In genomic region chr16:75379339-75379738, GRCh38 we compare ENCODE assay signal across 11 cellular contexts. TPM values are rescaled to one million over a fixed set of nuclear protein-coding genes. Genes with fewer than 3 reads are reported as not detected.
DNase-seq lines count a peak whose midpoint lies in the region; ATAC-seq and TF ChIP-seq lines count a peak whose summit lies in the region.
"Had no signal": no experiment of that assay in that cellular context is flagged by ENCODE, and none has a peak within 500 bp of the region (broad histone marks: within the 10 kb centered on the region; RNA-seq: fewer than 3 reads in every experiment).

No MANE protein-coding gene starts in this region.

- H3K27me3 ChIP-seq in uterus, result no peaks in the 10 kb centered on the region

- no peak overlapping the region for H3K27ac ChIP-seq in uterus
- H3K27ac ChIP-seq: VCaP had no signal

- peak overlapping the region; percentile 7 for H3K4me3 Mint-ChIP-seq in activated naive CD8-positive, alpha-beta T cell treated with anti-CD3 and anti-CD28 coated beads for 36 hours

- intact Hi-C loops in uterus (cut with DNase I; ENCODE audit: low total_unique reads), result no loop called here

- DNase-seq in GM12865 (ENCODE audit: low read depth) (peak; percentile 52), Kasumi-1 (lab: John Stamatoyannopoulos, UW) (no peak), uterus (no peak), GM10248 (ENCODE audit: extremely low spot score) (no peak)
- no peak for DNase-seq in activated naive CD8-positive, alpha-beta T cell treated with anti-CD3 and anti-CD28 coated beads for 36 hours
- DNase-seq: NCI-H510A, nucleus accumbens had no signal

- peak; percentile 57 for ATAC-seq in GM19395 (IDR thresholded peaks at IDR 0.05; ENCODE audit: unreplicated experiment)
- ATAC-seq in HG03060 (IDR thresholded peaks at IDR 0.05; ENCODE audit: low read depth, unreplicated experiment), result peak; percentile 57
- ATAC-seq in HG03520 (IDR thresholded peaks at IDR 0.05; ENCODE audit: unreplicated experiment), result no peak

- peaks cover 9% of the 10 kb centered on the region for H3K27me3 Mint-ChIP-seq in activated naive CD8-positive, alpha-beta T cell treated with anti-CD3 and anti-CD28 coated beads for 36 hours

- no peak for TF ChIP-seq POLR2A in uterus (IDR thresholded peaks at IDR 0.05)

- CTCF ChIA-PET in GM10248 (lab: Yijun Ruan, JAX), result interaction anchor here (0.9 to 6.4 kb wide), 4 partner anchors 17 to 180 kb away, joined by 3 to 44 read pairs (median 8); no protein-coding TSS in a partner anchor

- no peak for TF ChIP-seq CTCF in GM12865 (IDR thresholded peaks at IDR 0.05; ENCODE audit: insufficient read depth, low read depth, low read length, missing control alignments)
- no peak for TF ChIP-seq CTCF in uterus (IDR thresholded peaks at IDR 0.05)
- TF ChIP-seq CTCF in GM10248 (IDR thresholded peaks at IDR 0.05; ENCODE audit: control extremely low read depth, extremely low read depth, low read depth, missing control alignments), result no peak

- H3K36me3 Mint-ChIP-seq in activated naive CD8-positive, alpha-beta T cell treated with anti-CD3 and anti-CD28 coated beads for 36 hours, result peaks cover 53% of the 10 kb centered on the region

- no peak overlapping the region for H3K27ac Mint-ChIP-seq in activated naive CD8-positive, alpha-beta T cell treated with anti-CD3 and anti-CD28 coated beads for 36 hours

- peaks cover 50% of the 10 kb centered on the region for H3K4me1 Mint-ChIP-seq in activated naive CD8-positive, alpha-beta T cell treated with anti-CD3 and anti-CD28 coated beads for 36 hours

- no peaks in the 10 kb centered on the region for H3K9me3 ChIP-seq in uterus

- H3K4me1 ChIP-seq in uterus, result no peaks in the 10 kb centered on the region

- no peaks in the 10 kb centered on the region for H3K9me3 Mint-ChIP-seq in activated naive CD8-positive, alpha-beta T cell treated with anti-CD3 and anti-CD28 coated beads for 36 hours

- POLR2A ChIA-PET in GM10248 (lab: Yijun Ruan, JAX), result no interaction called here

- H3K4me3 ChIP-seq in GM12865 (ENCODE audit: low read depth, low read length), result no peak overlapping the region
- no peak overlapping the region for H3K4me3 ChIP-seq in uterus

- no peaks in the 10 kb centered on the region for H3K36me3 ChIP-seq in uterus

RNA-seq across cellular contexts. Expression of gene CFDP1, which starts 54.0 kb away (rescaled TPM):
- total RNA-seq in activated naive CD8-positive, alpha-beta T cell treated with anti-CD3 and anti-CD28 coated beads for 36 hours, result 10 to 100 TPM; 35.8 to 36.8 TPM
- total RNA-seq in uterus, result 10 to 100 TPM; 22.3 to 90.8 (median 73.4) TPM
